ENCODE assay signal across 1 cellular context in genomic region chr9:4654538-4654937, GRCh38.
TF ChIP-seq lines count a peak whose summit lies in the region.

No MANE protein-coding gene starts in this region.

TF ChIP-seq in K562, 482 proteins besides CTCF, POLR2A, EP300 and RAD21:
- TF ChIP-seq USF2 (CRISPR knock-in tag; IDR thresholded peaks at IDR 0.05), result no peak
- no peak for TF ChIP-seq TBP (optimal IDR thresholded peaks at IDR 0.05; ENCODE audit: low read depth, low read length)
- TF ChIP-seq MCM7 (IDR thresholded peaks at IDR 0.05), result no peak
- no peak for TF ChIP-seq GATAD2B (IDR thresholded peaks at IDR 0.05; ENCODE audit: borderline replicate concordance)
- no peak for TF ChIP-seq NCOA1 (IDR thresholded peaks at IDR 0.05; ENCODE audit: low read depth)
- TF ChIP-seq HMG20B (CRISPR knock-in tag; IDR thresholded peaks at IDR 0.05), result no peak
- TF ChIP-seq ZNF124 (CRISPR knock-in tag; IDR thresholded peaks at IDR 0.05), result no peak
